ENCODE assay signal across 1 cellular context in the genomic region with DNA sequence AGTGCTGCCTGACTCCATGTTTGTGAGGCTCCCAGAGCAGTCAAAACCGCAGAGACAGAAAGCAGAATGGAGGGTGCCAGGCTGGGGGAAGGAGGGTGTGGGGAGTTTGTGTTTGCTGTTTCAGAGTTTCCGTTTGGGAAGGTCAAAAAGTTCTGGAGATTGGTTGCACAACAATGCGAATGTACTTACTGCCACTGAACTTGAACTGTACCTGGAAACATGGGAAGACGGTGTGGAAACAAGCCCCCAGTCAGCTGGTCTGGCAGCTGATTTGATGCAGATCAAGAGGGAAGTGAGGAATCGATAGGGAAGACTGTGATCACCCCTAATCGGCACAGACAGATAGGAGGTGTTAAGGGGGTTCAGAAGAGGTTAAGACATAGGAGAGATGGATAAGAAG.
TF ChIP-seq lines count a peak whose summit lies in the region.

No MANE protein-coding gene starts in this region.

TF ChIP-seq in HepG2, 621 proteins besides CTCF, POLR2A, EP300 and RAD21 (continued from another document):
- TF ChIP-seq, protein P1, sequence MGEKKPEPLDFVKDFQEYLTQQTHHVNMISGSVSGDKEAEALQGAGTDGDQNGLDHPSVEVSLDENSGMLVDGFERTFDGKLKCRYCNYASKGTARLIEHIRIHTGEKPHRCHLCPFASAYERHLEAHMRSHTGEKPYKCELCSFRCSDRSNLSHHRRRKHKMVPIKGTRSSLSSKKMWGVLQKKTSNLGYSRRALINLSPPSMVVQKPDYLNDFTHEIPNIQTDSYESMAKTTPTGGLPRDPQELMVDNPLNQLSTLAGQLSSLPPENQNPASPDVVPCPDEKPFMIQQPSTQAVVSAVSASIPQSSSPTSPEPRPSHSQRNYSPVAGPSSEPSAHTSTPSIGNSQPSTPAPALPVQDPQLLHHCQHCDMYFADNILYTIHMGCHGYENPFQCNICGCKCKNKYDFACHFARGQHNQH (CRISPR knock-in tag; IDR thresholded peaks at IDR 0.05), result peak; percentile 45; the same call in 1 of the 2 replicates
